ENCODE assay signal across 1 cellular context in genomic region chr19:35006342-35006998, GRCh38.
A peak's percentile ranks its signal among the peaks of the same experiment; 100 is the strongest.
TF ChIP-seq lines count a peak whose summit lies in the region.

No MANE protein-coding gene starts in this region.

TF ChIP-seq in HepG2, 621 proteins besides CTCF, POLR2A, EP300 and RAD21 (continued from another document and continues in another):
- no peak for TF ChIP-seq PRDM10 (CRISPR knock-in tag; IDR thresholded peaks at IDR 0.05; ENCODE audit: low read depth)
- TF ChIP-seq GLMP (CRISPR knock-in tag; IDR thresholded peaks at IDR 0.05; ENCODE audit: borderline replicate concordance), result no peak
- no peak for TF ChIP-seq LBX2 (CRISPR knock-in tag; IDR thresholded peaks at IDR 0.05; ENCODE audit: borderline replicate concordance)
- TF ChIP-seq DPF2 (CRISPR knock-in tag; IDR thresholded peaks at IDR 0.05; ENCODE audit: borderline replicate concordance, low read depth), result peak; percentile 81; the same call in 1 of the 2 replicates
- TF ChIP-seq RFX1 (IDR thresholded peaks at IDR 0.05), result no peak
- TF ChIP-seq PITX1 (CRISPR knock-in tag; IDR thresholded peaks at IDR 0.05), result peak; percentile 86
- TF ChIP-seq ZNF414 (CRISPR knock-in tag; IDR thresholded peaks at IDR 0.05), result peak; percentile 57; the same call in 1 of the 2 replicates
- peak; percentile 45; the same call in 1 of the 2 replicates for TF ChIP-seq ZHX2 (IDR thresholded peaks at IDR 0.05; ENCODE audit: low read depth)
- peak; percentile 57; the same call in 1 of the 2 replicates for TF ChIP-seq ZHX2 (CRISPR knock-in tag; IDR thresholded peaks at IDR 0.05; ENCODE audit: borderline replicate concordance)
- peak; percentile 79; the same call in 1 of the 2 replicates for TF ChIP-seq ZNF44 (CRISPR knock-in tag; IDR thresholded peaks at IDR 0.05)
- no peak for TF ChIP-seq STAG1 (CRISPR knock-in tag; IDR thresholded peaks at IDR 0.05)
- TF ChIP-seq ZNF619 (CRISPR knock-in tag; IDR thresholded peaks at IDR 0.05), result no peak
- TF ChIP-seq TRIM24 (CRISPR knock-in tag; IDR thresholded peaks at IDR 0.05), result no peak
- TF ChIP-seq AFF4 (CRISPR knock-in tag; IDR thresholded peaks at IDR 0.05), result no peak; the same call in 1 of the 2 replicates
- peak; percentile 83; the same call in 1 of the 2 replicates for TF ChIP-seq TFE3 (CRISPR knock-in tag; IDR thresholded peaks at IDR 0.05)
- TF ChIP-seq PBX3 (CRISPR knock-in tag; IDR thresholded peaks at IDR 0.05; ENCODE audit: borderline replicate concordance), result no peak
- no peak for TF ChIP-seq SRSF4 (IDR thresholded peaks at IDR 0.05; ENCODE audit: low read depth, low read length, poor library complexity, severe bottlenecking)
- TF ChIP-seq ZNF570 (CRISPR knock-in tag; IDR thresholded peaks at IDR 0.05; ENCODE audit: borderline replicate concordance), result no peak
- TF ChIP-seq PHF8 (CRISPR knock-in tag; IDR thresholded peaks at IDR 0.05), result no peak
- peak; percentile 96 for TF ChIP-seq ISL2 (CRISPR knock-in tag; IDR thresholded peaks at IDR 0.05)
- peak; percentile 88 for TF ChIP-seq TBX2 (CRISPR knock-in tag; IDR thresholded peaks at IDR 0.05; ENCODE audit: borderline replicate concordance)
- TF ChIP-seq THAP11 (CRISPR knock-in tag; IDR thresholded peaks at IDR 0.05), result peak; percentile 75
- 0 out of 2 replicates have a peak, but pooled peaks have one; percentile 65 for TF ChIP-seq IRF9 (CRISPR knock-in tag; IDR thresholded peaks at IDR 0.05; ENCODE audit: borderline replicate concordance)
